In the genomic region with DNA sequence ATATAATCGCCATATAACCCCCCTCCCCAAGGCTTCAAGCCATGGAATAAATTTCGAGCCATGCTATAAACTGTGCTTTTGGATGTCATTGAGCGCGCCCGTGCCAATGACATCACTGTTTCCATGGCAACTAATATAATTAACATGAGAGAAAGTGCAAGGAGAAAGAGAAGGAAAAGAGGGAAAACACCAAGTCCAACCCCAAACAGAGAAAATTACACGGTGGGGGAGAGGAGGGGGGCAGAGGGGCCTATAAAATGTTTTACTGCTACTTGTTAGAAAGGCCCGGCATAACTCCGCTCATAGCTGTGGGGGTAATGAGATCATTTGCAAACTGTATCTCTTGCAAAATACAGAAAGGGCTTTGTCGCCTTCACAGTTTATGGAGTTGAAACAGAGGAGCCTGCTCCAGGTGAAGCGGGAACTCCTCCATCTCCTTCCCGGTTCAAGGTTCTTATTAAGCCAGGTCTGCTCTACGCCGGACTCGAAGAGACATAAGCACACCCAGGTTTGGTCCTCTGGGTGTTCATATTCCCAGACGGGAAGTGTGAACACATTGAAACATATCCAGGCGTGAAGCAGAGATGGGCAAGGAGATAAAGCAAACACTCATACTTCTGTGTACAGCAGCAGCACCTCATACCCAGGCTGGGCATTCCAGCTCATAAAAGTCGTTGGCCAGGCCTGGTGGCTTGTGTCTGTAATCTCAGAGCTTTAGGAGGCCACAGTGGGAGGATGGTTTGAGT, we compare ENCODE assay signal across 18 cellular contexts.
A peak's percentile ranks its signal among the peaks of the same experiment; 100 is the strongest.
DNase-seq lines count a peak whose midpoint lies in the region; ATAC-seq and TF ChIP-seq lines count a peak whose summit lies in the region.
"Had no signal": no experiment of that assay in that cellular context is flagged by ENCODE, and none has a peak within 500 bp of the region (broad histone marks: within the 10 kb centered on the region; RNA-seq: fewer than 3 reads in every experiment).

No MANE protein-coding gene starts in this region.

- peak; percentile 68 for ATAC-seq in mucosa of descending colon
- ATAC-seq in activated CD8-positive, alpha-beta T cell treated with anti-CD3 and anti-CD28 coated beads for 36 hours: no peak
- ATAC-seq: lower lobe of right lung had no signal

- intact Hi-C loops in mucosa of descending colon (cut with DNase I, micrococcal nuclease): no loop called here
- intact Hi-C loops in activated CD8-positive, alpha-beta T cell treated with anti-CD3 and anti-CD28 coated beads for 36 hours (cut with micrococcal nuclease): no loop called here

- H3K4me1 ChIP-seq in mucosa of descending colon (ENCODE audit: low read depth): peaks cover 9% of the 10 kb centered on the region

- no peak overlapping the region for H3K4me3 ChIP-seq in mucosa of descending colon
- H3K4me3 ChIP-seq: HAP-1, lower lobe of right lung, tibial nerve had no signal

- CTCF ChIA-PET in activated CD8-positive, alpha-beta T cell treated with anti-CD3 and anti-CD28 coated beads for 36 hours (lab: Charles Lee): no interaction called here

- no peak overlapping the region for H3K27ac Mint-ChIP-seq in chondrocyte (ENCODE audit: unreplicated experiment)
- no peak overlapping the region for H3K27ac Mint-ChIP-seq in activated CD8-positive, alpha-beta T cell treated with anti-CD3 and anti-CD28 coated beads for 36 hours

- no peaks in the 10 kb centered on the region for H3K36me3 Mint-ChIP-seq in chondrocyte (ENCODE audit: low read depth)
- no peaks in the 10 kb centered on the region for H3K36me3 Mint-ChIP-seq in activated CD8-positive, alpha-beta T cell treated with anti-CD3 and anti-CD28 coated beads for 36 hours (ENCODE audit: low read depth)
- H3K36me3 Mint-ChIP-seq: naive B cell; stimulated activated memory B cell treated with anti-CD40 and anti-IgM and Interleukin-4, amounts not matched to agents 10 μg/mL and 1 μg/mL and 100 μg/mL, for 72 hours had no signal

- POLR2A ChIA-PET in activated CD8-positive, alpha-beta T cell treated with anti-CD3 and anti-CD28 coated beads for 36 hours (lab: Charles Lee): no interaction called here

- peaks cover 21% of the 10 kb centered on the region for H3K4me1 Mint-ChIP-seq in chondrocyte (ENCODE audit: low read depth)
- no peaks in the 10 kb centered on the region for H3K4me1 Mint-ChIP-seq in activated CD8-positive, alpha-beta T cell treated with anti-CD3 and anti-CD28 coated beads for 36 hours (ENCODE audit: low read depth)

- peak; percentile 27 for DNase-seq in ELF-1 (ENCODE audit: low read depth, low spot score)
- DNase-seq in NCI-H2227 treated with DMSO at 0.1 percent for 48 hours (lab: John Stamatoyannopoulos, UW): peak; percentile 34
- peak; percentile 7 for DNase-seq in chondrocyte (ENCODE audit: low spot score)
- peak in 1 of 3 donors; percentile 28 for DNase-seq in mucosa of descending colon
- no peak for DNase-seq in COLO829 (ENCODE audit: low spot score)
- no peak for DNase-seq in central memory CD4-positive, alpha-beta T cell
- no peak for DNase-seq in glomerular visceral epithelial cell (ENCODE audit: extremely low spot score)
- DNase-seq in activated CD8-positive, alpha-beta T cell treated with anti-CD3 and anti-CD28 coated beads for 36 hours: no peak
- DNase-seq: activated gamma-delta T cell, lower lobe of right lung, naive B cell, NCI-H1436, NCI-H345, OCI-M1, T1000 had no signal

- no peaks in the 10 kb centered on the region for H3K36me3 ChIP-seq in mucosa of descending colon (ENCODE audit: low read depth)
- H3K36me3 ChIP-seq: HAP-1, lower lobe of right lung, tibial nerve had no signal

- no peaks in the 10 kb centered on the region for H3K27me3 Mint-ChIP-seq in chondrocyte (ENCODE audit: low read depth)
- H3K27me3 Mint-ChIP-seq in activated CD8-positive, alpha-beta T cell treated with anti-CD3 and anti-CD28 coated beads for 36 hours: no peaks in the 10 kb centered on the region

- H3K9me3 Mint-ChIP-seq in chondrocyte (ENCODE audit: low read depth): no peaks in the 10 kb centered on the region
- no peaks in the 10 kb centered on the region for H3K9me3 Mint-ChIP-seq in activated CD8-positive, alpha-beta T cell treated with anti-CD3 and anti-CD28 coated beads for 36 hours
- H3K9me3 Mint-ChIP-seq: naive B cell; stimulated activated memory B cell treated with anti-CD40 and anti-IgM and Interleukin-4, amounts not matched to agents 10 μg/mL and 1 μg/mL and 100 μg/mL, for 72 hours had no signal

- no peaks in the 10 kb centered on the region for H3K9me3 ChIP-seq in mucosa of descending colon
- H3K9me3 ChIP-seq: HAP-1, lower lobe of right lung, tibial nerve had no signal

- H3K4me3 Mint-ChIP-seq in chondrocyte (ENCODE audit: unreplicated experiment): no peak overlapping the region
- no peak overlapping the region for H3K4me3 Mint-ChIP-seq in activated CD8-positive, alpha-beta T cell treated with anti-CD3 and anti-CD28 coated beads for 36 hours
- H3K4me3 Mint-ChIP-seq: naive B cell; stimulated activated memory B cell treated with anti-CD40 and anti-IgM and Interleukin-4, amounts not matched to agents 10 μg/mL and 1 μg/mL and 100 μg/mL, for 72 hours had no signal

- no peak for TF ChIP-seq CTCF in chondrocyte (IDR thresholded peaks at IDR 0.05)
- no peak for TF ChIP-seq CTCF in mucosa of descending colon (IDR thresholded peaks at IDR 0.05)
- no peak for TF ChIP-seq CTCF in activated CD8-positive, alpha-beta T cell treated with anti-CD3 and anti-CD28 coated beads for 36 hours (IDR thresholded peaks at IDR 0.05)

Comparison
In these comparisons a context has a peak if more than half of its experiments do, and no peak if none do; other contexts are left out.
1. DNase-seq: peak in ELF-1 (single experiment), NCI-H2227 treated with DMSO at 0.1 percent for 48 hours (single experiment) and chondrocyte (single experiment); none in COLO829 (single experiment), central memory CD4-positive, alpha-beta T cell (single experiment), glomerular visceral epithelial cell (single experiment) and activated CD8-positive, alpha-beta T cell treated with anti-CD3 and anti-CD28 coated beads for 36 hours (single experiment).